ENCODE assay signal across 1 cellular context in the genomic region with DNA sequence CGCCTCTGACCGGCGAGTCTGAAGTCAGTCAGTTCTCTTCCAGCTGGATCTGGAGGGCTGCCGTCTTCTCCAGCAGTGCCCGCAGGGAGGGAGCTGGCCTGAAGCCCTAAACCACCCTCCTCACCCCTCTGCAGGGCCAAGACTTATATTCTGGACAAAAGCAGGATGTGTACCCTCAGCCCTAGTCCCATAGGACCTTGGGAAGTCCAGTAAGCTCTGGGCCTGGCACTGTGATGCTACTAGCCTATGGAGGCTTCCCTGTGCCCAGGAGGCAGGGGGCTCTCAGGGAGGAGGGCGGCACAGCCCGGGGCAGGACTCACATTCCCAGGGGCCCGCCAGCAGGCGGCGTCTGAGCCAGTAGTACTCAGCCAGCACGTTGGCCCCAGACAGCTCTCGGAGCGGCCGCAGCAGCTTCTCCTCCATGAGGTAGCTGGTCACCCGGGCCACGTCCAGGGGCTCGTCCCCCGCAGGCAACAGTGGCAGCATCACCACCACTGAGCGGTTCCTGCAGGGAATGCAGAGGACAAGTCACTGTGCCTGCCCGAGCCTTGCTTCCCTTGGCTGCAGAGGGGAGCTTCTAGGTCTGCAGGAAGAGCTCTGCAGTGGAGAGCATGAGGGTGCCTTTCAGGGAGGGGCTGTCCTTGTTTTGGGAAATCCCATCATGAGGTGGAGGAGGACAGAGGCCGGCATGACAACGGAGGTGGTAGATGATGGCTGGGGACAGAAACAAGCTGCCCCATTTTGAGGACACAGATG.
TF ChIP-seq lines count a peak whose summit lies in the region.

No MANE protein-coding gene starts in this region.

TF ChIP-seq in HepG2, 621 proteins besides CTCF, POLR2A, EP300 and RAD21 (continued from another document and continues in another):
- TF ChIP-seq, protein P1, sequence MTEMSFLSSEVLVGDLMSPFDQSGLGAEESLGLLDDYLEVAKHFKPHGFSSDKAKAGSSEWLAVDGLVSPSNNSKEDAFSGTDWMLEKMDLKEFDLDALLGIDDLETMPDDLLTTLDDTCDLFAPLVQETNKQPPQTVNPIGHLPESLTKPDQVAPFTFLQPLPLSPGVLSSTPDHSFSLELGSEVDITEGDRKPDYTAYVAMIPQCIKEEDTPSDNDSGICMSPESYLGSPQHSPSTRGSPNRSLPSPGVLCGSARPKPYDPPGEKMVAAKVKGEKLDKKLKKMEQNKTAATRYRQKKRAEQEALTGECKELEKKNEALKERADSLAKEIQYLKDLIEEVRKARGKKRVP (CRISPR knock-in tag; IDR thresholded peaks at IDR 0.05), result no peak
- TF ChIP-seq, protein P2, sequence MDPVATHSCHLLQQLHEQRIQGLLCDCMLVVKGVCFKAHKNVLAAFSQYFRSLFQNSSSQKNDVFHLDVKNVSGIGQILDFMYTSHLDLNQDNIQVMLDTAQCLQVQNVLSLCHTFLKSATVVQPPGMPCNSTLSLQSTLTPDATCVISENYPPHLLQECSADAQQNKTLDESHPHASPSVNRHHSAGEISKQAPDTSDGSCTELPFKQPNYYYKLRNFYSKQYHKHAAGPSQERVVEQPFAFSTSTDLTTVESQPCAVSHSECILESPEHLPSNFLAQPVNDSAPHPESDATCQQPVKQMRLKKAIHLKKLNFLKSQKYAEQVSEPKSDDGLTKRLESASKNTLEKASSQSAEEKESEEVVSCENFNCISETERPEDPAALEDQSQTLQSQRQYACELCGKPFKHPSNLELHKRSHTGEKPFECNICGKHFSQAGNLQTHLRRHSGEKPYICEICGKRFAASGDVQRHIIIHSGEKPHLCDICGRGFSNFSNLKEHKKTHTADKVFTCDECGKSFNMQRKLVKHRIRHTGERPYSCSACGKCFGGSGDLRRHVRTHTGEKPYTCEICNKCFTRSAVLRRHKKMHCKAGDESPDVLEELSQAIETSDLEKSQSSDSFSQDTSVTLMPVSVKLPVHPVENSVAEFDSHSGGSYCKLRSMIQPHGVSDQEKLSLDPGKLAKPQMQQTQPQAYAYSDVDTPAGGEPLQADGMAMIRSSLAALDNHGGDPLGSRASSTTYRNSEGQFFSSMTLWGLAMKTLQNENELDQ (CRISPR knock-in tag; IDR thresholded peaks at IDR 0.05; ENCODE audit: borderline replicate concordance), result no peak
- TF ChIP-seq, protein P3, sequence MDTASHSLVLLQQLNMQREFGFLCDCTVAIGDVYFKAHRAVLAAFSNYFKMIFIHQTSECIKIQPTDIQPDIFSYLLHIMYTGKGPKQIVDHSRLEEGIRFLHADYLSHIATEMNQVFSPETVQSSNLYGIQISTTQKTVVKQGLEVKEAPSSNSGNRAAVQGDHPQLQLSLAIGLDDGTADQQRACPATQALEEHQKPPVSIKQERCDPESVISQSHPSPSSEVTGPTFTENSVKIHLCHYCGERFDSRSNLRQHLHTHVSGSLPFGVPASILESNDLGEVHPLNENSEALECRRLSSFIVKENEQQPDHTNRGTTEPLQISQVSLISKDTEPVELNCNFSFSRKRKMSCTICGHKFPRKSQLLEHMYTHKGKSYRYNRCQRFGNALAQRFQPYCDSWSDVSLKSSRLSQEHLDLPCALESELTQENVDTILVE (CRISPR knock-in tag; IDR thresholded peaks at IDR 0.05), result peak; percentile 46; the same call in 1 of the 2 replicates
- TF ChIP-seq SMAD1 (CRISPR knock-in tag; IDR thresholded peaks at IDR 0.05; ENCODE audit: borderline replicate concordance, low read depth) (no peak), ZNF501 (CRISPR knock-in tag; IDR thresholded peaks at IDR 0.05) (peak; percentile 68), KMT2A (CRISPR knock-in tag; IDR thresholded peaks at IDR 0.05) (no peak; the same call in 1 of the 2 replicates), ZNF547 (CRISPR knock-in tag; IDR thresholded peaks at IDR 0.05) (peak; percentile 70; the same call in 1 of the 2 replicates), SYNCRIP (IDR thresholded peaks at IDR 0.05; ENCODE audit: insufficient read depth, low read depth, low read length) (no peak), ZNF138 (CRISPR knock-in tag; IDR thresholded peaks at IDR 0.05; ENCODE audit: low read depth) (0 out of 2 replicates have a peak, but pooled peaks have one; percentile 36), ZNF891 (CRISPR knock-in tag; IDR thresholded peaks at IDR 0.05) (no peak), KLF16 (CRISPR knock-in tag; IDR thresholded peaks at IDR 0.05) (no peak), RBFOX2 (IDR thresholded peaks at IDR 0.05; ENCODE audit: low read depth, low read length) (no peak), ZFAT (CRISPR knock-in tag; conservative IDR thresholded peaks at IDR 0.05) (no peak), ZNF484 (CRISPR knock-in tag; IDR thresholded peaks at IDR 0.05; ENCODE audit: borderline replicate concordance, low read depth) (no peak), RAD51 (IDR thresholded peaks at IDR 0.05; ENCODE audit: borderline replicate concordance) (no peak), NRL (CRISPR knock-in tag; IDR thresholded peaks at IDR 0.05; ENCODE audit: borderline replicate concordance) (peak; percentile 28; the same call in 1 of the 2 replicates), ELF1 (CRISPR knock-in tag; IDR thresholded peaks at IDR 0.05) (no peak), ZNF746 (CRISPR knock-in tag; IDR thresholded peaks at IDR 0.05) (no peak), MIXL1 (CRISPR knock-in tag; IDR thresholded peaks at IDR 0.05) (0 out of 2 replicates have a peak, but pooled peaks have one; percentile 14), MAFK (conservative IDR thresholded peaks at IDR 0.05 in 1 of 2, IDR thresholded peaks at IDR 0.05 in 1 of 2; ENCODE audit: low read length in 2 of 2) (no peak), MAZ (IDR thresholded peaks at IDR 0.05; ENCODE audit: borderline replicate concordance, low read depth, low read length) (peak; percentile 58; the same call in 1 of the 2 replicates), MAZ (CRISPR knock-in tag; IDR thresholded peaks at IDR 0.05; ENCODE audit: low read depth) (peak; percentile 49; the same call in 1 of the 2 replicates), ZBTB38 (CRISPR knock-in tag; IDR thresholded peaks at IDR 0.05) (0 out of 2 replicates have a peak, but pooled peaks have one; percentile 64), ZNF549 (CRISPR knock-in tag; IDR thresholded peaks at IDR 0.05) (no peak), EZH2 (conservative IDR thresholded peaks at IDR 0.05; ENCODE audit: low read depth, low read length) (peak; percentile 82; the same call in 1 of the 2 replicates), ZNF678 (CRISPR knock-in tag; IDR thresholded peaks at IDR 0.05) (peak; percentile 70; the same call in 1 of the 2 replicates), ELF3 (CRISPR knock-in tag; IDR thresholded peaks at IDR 0.05) (peak; percentile 53; the same call in 1 of the 2 replicates), ZNF496 (CRISPR knock-in tag; IDR thresholded peaks at IDR 0.05; ENCODE audit: insufficient replicate concordance) (no peak)
- TF ChIP-seq, protein P4, sequence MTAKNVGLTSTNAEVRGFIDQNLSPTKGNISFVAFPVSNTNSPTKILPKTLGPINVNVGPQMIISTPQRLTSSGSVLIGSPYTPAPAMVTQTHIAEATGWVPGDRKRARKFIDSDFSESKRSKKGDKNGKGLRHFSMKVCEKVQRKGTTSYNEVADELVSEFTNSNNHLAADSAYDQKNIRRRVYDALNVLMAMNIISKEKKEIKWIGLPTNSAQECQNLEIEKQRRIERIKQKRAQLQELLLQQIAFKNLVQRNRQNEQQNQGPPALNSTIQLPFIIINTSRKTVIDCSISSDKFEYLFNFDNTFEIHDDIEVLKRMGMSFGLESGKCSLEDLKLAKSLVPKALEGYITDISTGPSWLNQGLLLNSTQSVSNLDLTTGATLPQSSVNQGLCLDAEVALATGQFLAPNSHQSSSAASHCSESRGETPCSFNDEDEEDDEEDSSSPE (CRISPR knock-in tag; IDR thresholded peaks at IDR 0.05), result no peak
- TF ChIP-seq, protein P5, sequence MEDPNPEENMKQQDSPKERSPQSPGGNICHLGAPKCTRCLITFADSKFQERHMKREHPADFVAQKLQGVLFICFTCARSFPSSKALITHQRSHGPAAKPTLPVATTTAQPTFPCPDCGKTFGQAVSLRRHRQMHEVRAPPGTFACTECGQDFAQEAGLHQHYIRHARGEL (CRISPR knock-in tag; IDR thresholded peaks at IDR 0.05), result 0 out of 2 replicates have a peak, but pooled peaks have one; percentile 67
- TF ChIP-seq, protein P6, sequence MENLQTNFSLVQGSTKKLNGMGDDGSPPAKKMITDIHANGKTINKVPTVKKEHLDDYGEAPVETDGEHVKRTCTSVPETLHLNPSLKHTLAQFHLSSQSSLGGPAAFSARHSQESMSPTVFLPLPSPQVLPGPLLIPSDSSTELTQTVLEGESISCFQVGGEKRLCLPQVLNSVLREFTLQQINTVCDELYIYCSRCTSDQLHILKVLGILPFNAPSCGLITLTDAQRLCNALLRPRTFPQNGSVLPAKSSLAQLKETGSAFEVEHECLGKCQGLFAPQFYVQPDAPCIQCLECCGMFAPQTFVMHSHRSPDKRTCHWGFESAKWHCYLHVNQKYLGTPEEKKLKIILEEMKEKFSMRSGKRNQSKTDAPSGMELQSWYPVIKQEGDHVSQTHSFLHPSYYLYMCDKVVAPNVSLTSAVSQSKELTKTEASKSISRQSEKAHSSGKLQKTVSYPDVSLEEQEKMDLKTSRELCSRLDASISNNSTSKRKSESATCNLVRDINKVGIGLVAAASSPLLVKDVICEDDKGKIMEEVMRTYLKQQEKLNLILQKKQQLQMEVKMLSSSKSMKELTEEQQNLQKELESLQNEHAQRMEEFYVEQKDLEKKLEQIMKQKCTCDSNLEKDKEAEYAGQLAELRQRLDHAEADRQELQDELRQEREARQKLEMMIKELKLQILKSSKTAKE (CRISPR knock-in tag; IDR thresholded peaks at IDR 0.05; ENCODE audit: borderline replicate concordance), result peak; percentile 49; the same call in 1 of the 2 replicates
- TF ChIP-seq, protein P7, sequence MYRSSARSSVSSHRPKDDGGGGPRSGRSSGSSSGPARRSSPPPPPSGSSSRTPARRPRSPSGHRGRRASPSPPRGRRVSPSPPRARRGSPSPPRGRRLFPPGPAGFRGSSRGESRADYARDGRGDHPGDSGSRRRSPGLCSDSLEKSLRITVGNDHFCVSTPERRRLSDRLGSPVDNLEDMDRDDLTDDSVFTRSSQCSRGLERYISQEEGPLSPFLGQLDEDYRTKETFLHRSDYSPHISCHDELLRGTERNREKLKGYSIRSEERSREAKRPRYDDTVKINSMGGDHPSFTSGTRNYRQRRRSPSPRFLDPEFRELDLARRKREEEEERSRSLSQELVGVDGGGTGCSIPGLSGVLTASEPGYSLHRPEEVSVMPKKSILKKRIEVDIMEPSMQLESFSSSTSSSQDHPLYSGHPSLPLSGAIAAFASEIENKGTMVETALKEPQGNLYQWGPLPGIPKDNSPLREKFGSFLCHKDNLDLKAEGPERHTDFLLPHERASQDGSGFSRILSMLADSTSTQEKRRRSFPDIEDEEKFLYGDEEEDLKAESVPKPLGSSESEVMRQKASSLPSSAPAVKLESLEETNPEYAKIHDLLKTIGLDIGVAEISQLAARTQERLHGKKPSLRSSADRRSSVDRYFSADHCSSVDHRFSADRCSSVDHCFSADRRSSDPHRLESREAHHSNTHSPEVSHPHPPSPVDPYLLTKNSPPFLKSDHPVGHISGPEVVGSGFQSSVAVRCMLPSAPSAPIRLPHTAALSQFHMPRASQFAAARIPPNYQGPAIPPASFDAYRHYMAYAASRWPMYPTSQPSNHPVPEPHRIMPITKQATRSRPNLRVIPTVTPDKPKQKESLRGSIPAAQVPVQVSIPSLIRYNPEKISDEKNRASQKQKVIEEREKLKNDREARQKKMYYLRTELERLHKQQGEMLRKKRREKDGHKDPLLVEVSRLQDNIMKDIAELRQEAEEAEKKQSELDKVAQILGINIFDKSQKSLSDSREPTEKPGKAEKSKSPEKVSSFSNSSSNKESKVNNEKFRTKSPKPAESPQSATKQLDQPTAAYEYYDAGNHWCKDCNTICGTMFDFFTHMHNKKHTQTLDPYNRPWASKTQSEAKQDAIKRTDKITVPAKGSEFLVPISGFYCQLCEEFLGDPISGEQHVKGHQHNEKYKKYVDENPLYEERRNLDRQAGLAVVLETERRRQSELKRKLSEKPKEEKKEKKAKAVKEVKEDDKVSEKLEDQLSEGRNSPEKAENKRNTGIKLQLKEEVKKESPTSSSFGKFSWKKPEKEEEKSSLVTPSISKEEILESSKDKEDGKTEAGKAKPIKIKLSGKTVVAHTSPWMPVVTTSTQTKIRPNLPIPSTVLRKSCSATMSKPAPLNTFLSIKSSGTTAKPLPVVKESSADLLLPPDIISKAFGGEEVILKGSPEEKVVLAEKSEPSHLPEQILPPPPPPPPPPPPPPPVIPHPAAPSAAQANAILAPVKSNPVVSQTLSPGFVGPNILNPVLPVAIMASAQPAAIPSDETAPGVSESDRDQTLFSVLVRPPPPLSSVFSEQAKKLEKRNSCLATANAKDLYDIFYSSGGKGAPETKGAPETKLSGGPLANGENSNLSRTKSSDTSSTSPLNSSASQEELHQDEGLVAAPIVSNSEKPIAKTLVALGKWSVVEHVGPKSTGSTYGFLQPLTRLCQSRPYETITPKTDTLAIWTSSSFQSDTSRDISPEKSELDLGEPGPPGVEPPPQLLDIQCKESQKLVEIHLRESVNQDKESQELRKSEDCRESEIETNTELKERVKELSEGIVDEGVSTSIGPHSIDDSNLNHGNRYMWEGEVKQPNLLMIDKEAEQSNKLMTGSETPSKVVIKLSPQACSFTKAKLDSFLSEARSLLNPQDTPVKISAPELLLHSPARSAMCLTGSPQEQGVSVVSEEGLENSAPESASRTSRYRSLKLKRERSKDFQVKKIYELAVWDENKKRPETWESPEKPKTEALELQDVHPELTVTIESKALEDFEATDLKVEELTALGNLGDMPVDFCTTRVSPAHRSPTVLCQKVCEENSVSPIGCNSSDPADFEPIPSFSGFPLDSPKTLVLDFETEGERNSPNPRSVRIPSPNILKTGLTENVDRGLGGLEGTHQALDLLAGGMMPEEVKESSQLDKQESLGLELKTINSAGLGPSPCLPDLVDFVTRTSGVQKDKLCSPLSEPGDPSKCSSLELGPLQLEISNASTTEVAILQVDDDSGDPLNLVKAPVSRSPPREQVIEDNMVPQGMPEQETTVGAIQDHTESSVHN (CRISPR knock-in tag; IDR thresholded peaks at IDR 0.05), result 0 out of 2 replicates have a peak, but pooled peaks have one; percentile 50
- TF ChIP-seq, protein P8, sequence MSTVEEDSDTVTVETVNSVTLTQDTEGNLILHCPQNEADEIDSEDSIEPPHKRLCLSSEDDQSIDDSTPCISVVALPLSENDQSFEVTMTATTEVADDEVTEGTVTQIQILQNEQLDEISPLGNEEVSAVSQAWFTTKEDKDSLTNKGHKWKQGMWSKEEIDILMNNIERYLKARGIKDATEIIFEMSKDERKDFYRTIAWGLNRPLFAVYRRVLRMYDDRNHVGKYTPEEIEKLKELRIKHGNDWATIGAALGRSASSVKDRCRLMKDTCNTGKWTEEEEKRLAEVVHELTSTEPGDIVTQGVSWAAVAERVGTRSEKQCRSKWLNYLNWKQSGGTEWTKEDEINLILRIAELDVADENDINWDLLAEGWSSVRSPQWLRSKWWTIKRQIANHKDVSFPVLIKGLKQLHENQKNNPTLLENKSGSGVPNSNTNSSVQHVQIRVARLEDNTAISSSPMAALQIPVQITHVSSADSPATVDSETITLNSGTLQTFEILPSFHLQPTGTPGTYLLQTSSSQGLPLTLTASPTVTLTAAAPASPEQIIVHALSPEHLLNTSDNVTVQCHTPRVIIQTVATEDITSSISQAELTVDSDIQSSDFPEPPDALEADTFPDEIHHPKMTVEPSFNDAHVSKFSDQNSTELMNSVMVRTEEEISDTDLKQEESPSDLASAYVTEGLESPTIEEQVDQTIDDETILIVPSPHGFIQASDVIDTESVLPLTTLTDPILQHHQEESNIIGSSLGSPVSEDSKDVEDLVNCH (CRISPR knock-in tag; IDR thresholded peaks at IDR 0.05), result no peak
